8 cellular contexts compared by ENCODE assay signal in the genomic region with DNA sequence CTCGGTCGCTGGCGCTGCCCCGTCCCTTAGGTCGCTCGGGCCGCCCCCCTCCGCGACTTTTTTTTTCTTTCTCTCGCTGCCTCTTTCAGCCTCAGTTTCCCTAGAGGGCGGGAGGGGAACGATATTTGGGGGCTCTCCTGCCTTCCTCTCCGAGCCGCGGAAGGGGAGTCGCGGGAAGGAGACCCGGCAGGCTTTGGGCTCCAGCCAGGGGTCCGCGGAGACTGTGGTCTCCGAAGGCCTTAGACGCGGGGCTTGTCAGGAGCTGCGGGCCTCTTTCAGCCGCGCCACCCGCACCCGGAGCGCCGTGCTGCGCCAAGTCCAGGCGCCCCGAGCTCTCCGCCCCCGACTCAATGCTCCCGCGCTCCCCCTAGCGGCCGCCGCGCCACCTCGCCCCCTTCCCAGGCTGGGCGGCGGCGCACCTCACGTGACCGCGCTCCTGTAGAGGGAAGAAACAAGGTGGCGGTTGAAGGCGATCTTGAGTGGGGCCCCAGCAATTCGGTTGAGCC. TPM values are rescaled to one million over a fixed set of nuclear protein-coding genes. Genes with fewer than 3 reads are reported as not detected.
A peak's percentile ranks its signal among the peaks of the same experiment; 100 is the strongest.
DNase-seq lines count a peak whose midpoint lies in the region; ATAC-seq and TF ChIP-seq lines count a peak whose summit lies in the region.

LRRC37B (plus strand) TSS at position 427 of the 506 bp plus-strand sequence. CDS start 14,010 bp downstream, outside the sequence.

- H3K79me2 ChIP-seq in DND-41 (ENCODE audit: insufficient read depth, low read length): peaks cover 47% of the 10 kb centered on the region

- ATAC-seq in DND-41 (ENCODE audit: insufficient read depth, low read depth): peak; percentile 93
- ATAC-seq in GM21825 (IDR thresholded peaks at IDR 0.05; ENCODE audit: unreplicated experiment): peak; percentile 81
- ATAC-seq in foreskin keratinocyte: peak; percentile 93

- H3K4me2 ChIP-seq in DND-41 (ENCODE audit: insufficient read depth, low read length): peak within 1 kb of the TSS; percentile 88

- H3K27me3 ChIP-seq in DND-41 (ENCODE audit: insufficient read depth, low read length, poor library complexity) (no peaks in the 10 kb centered on the region), foreskin keratinocyte (no peaks in the 10 kb centered on the region), neuron (ENCODE audit: insufficient read depth, low read length) (no peaks in the 10 kb centered on the region)

- H3K27ac ChIP-seq in DND-41 (ENCODE audit: low read length) (peak within 1 kb of the TSS; percentile 74), foreskin keratinocyte (peak within 1 kb of the TSS; percentile 38)

- peak within 1 kb of the TSS; percentile 88 for H3K9ac ChIP-seq in DND-41 (ENCODE audit: low read depth, low read length)

- no peaks in the 10 kb centered on the region for H3K9me3 ChIP-seq in DND-41 (ENCODE audit: insufficient read depth, low read length, severe bottlenecking)
- H3K9me3 ChIP-seq in neuron (ENCODE audit: low read length): no peaks in the 10 kb centered on the region

- H3K4me3 ChIP-seq in DND-41 (ENCODE audit: low read depth in 1 of 2, low read length in 2 of 2): peak within 1 kb of the TSS; percentile 57 to 76
- peak within 1 kb of the TSS; percentile 92 for H3K4me3 ChIP-seq in LNCaP clone FGC (ENCODE audit: low read depth, low read length)
- H3K4me3 ChIP-seq in neuron (ENCODE audit: low read length): peak within 1 kb of the TSS; percentile 73

- TF ChIP-seq CTCF in DND-41 (IDR thresholded peaks at IDR 0.05; ENCODE audit: borderline replicate concordance, extremely low read depth, low read length, poor library complexity, severe bottlenecking): peak; percentile 88
- TF ChIP-seq CTCF in LNCaP clone FGC (IDR thresholded peaks at IDR 0.05; ENCODE audit: control insufficient read depth, extremely low read depth, insufficient read depth): peak; percentile 97
- peak; percentile 98 for TF ChIP-seq CTCF in foreskin keratinocyte (conservative IDR thresholded peaks at IDR 0.05)

- H4K20me1 ChIP-seq in DND-41 (ENCODE audit: insufficient read depth, low read length): no peaks in the 10 kb centered on the region; the same call in 1 of the 2 replicates

- no peaks in the 10 kb centered on the region; the same call in 1 of the 2 replicates for H3K36me3 ChIP-seq in DND-41 (ENCODE audit: insufficient read depth, low read length)
- H3K36me3 ChIP-seq in neuron (ENCODE audit: insufficient read depth, low read length): no peaks in the 10 kb centered on the region

- H3K4me1 ChIP-seq in DND-41 (ENCODE audit: insufficient read depth, low read length) (peaks cover 35% of the 10 kb centered on the region), foreskin keratinocyte (no peaks in the 10 kb centered on the region), neuron (ENCODE audit: insufficient read depth, low read length) (peaks cover 5% of the 10 kb centered on the region)

- DNase-seq in DND-41 (peak; percentile 90), LNCaP clone FGC (ENCODE audit: low read depth) (peak; percentile 13), SIG-M5 (lab: John Stamatoyannopoulos, UW) (peak; percentile 30), activated gamma-delta T cell (lab: John Stamatoyannopoulos, UW) (peak; percentile 80), foreskin keratinocyte (peak; percentile 18 to 58), stromal cell of bone marrow (ENCODE audit: low read depth) (peak; percentile 44)

- H2AFZ ChIP-seq in DND-41 (ENCODE audit: low read depth, low read length): peak within 1 kb of the TSS; percentile 87
- peak within 1 kb of the TSS; percentile 94 for H2AFZ ChIP-seq in neuron (ENCODE audit: low read depth, low read length)

RNA-seq across cellular contexts. Expression of gene LRRC37B, which starts in this region (rescaled TPM):
- total RNA-seq in foreskin keratinocyte: 6.3 and 8.1 TPM in 2 replicates
- polyA plus RNA-seq in foreskin keratinocyte: 4.6 and 4.7 TPM in 2 replicates

Comparison
In these comparisons a context has a peak if more than half of its experiments do, and no peak if none do; other contexts are left out.
1. Peak in every context shown above with its lines: DNase-seq, ATAC-seq, H3K4me3 ChIP-seq and H3K27ac ChIP-seq.
2. DNase-seq: peak in every context shown above with its lines; median percentile 90 in DND-41; 80 in activated gamma-delta T cell; 44 in stromal cell of bone marrow; 38 in foreskin keratinocyte; 30 in SIG-M5; 13 in LNCaP clone FGC.